ENCODE assay signal across 16 cellular contexts in the genomic region with DNA sequence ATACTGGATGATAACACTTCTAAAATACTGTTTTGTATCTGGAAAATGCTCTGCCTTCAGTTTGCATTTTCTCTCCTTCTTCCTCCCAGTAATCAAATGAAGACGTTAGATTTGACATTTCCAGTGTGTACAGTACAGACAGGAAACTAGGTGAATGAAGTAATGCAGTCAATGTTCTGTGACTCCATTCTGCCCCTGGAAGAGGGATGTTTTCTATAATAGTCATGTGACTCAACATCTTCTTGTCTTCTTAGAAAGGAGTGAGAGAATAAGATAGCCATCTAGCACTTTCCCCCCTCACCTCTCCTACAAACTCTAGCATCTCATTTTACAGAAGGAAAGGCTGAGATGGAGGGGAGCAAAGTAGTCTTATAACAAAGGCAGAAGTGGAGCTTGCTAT.
A peak's percentile ranks its signal among the peaks of the same experiment; 100 is the strongest.
DNase-seq lines count a peak whose midpoint lies in the region; ATAC-seq and TF ChIP-seq lines count a peak whose summit lies in the region.
"Had no signal": no experiment of that assay in that cellular context is flagged by ENCODE, and none has a peak within 500 bp of the region (broad histone marks: within the 10 kb centered on the region; RNA-seq: fewer than 3 reads in every experiment).

No MANE protein-coding gene starts in this region.

- H2AFZ ChIP-seq in SK-N-SH (ENCODE audit: low read depth) (no peak overlapping the region), hepatocyte (no peak overlapping the region)

- H3K9me3 ChIP-seq in SK-N-SH (no peaks in the 10 kb centered on the region), hepatocyte (ENCODE audit: low read depth) (no peaks in the 10 kb centered on the region)

- H3K36me3 Mint-ChIP-seq in stimulated activated effector memory CD8-positive, alpha-beta T cell treated with anti-CD3 and anti-CD28 coated beads, Interleukin-12 subunit alpha, Interleukin-12 subunit beta, amount 100 ng/mL, for 72 hours: no peaks in the 10 kb centered on the region
- H3K36me3 Mint-ChIP-seq: WTC11 had no signal

- peaks cover 95% of the 10 kb centered on the region for H3K79me2 ChIP-seq in SK-N-SH (ENCODE audit: insufficient read depth)
- H3K79me2 ChIP-seq in hepatocyte: peaks cover 8% of the 10 kb centered on the region

- H3K4me2 ChIP-seq in SK-N-SH (peak overlapping the region; percentile 36), hepatocyte (no peak overlapping the region)

- H4K20me1 ChIP-seq in SK-N-SH (ENCODE audit: insufficient read depth): peaks cover 58% of the 10 kb centered on the region
- H4K20me1 ChIP-seq in hepatocyte (ENCODE audit: insufficient read depth, poor library complexity, severe bottlenecking): no peaks in the 10 kb centered on the region

- no peaks in the 10 kb centered on the region for H3K9me3 Mint-ChIP-seq in stimulated activated effector memory CD8-positive, alpha-beta T cell treated with anti-CD3 and anti-CD28 coated beads, Interleukin-12 subunit alpha, Interleukin-12 subunit beta, amount 100 ng/mL, for 72 hours
- H3K9me3 Mint-ChIP-seq: WTC11 had no signal

- peak; percentile 14 for DNase-seq in AG20443 (ENCODE audit: low spot score)
- DNase-seq in SK-N-SH: no peak
- DNase-seq in hepatocyte (ENCODE audit: low spot score): no peak
- DNase-seq in activated T-cell treated with anti-CD3 and anti-CD28 coated beads, Interleukin-2, amount 50 U/mL, for 48 hours: no peak
- DNase-seq in stimulated activated effector memory CD8-positive, alpha-beta T cell treated with anti-CD3 and anti-CD28 coated beads, Interleukin-12 subunit alpha, Interleukin-12 subunit beta, amount 100 ng/mL, for 72 hours (ENCODE audit: low spot score in 2 of 2): no peak
- DNase-seq: DMS 273 treated with DMSO at 0.1 percent for 48 hours; effector CD4-positive, alpha-beta T cell; foreskin keratinocyte; NCI-H187 treated with DMSO at 0.1 percent for 48 hours; NCI-H524 treated with DMSO at 0.1 percent for 48 hours; SW 1271 had no signal

- POLR2A ChIA-PET in SK-N-SH (lab: Yijun Ruan, JAX): no interaction called here

- CTCF ChIA-PET in SK-N-SH (lab: Yijun Ruan, JAX): no interaction called here

- H3K27ac Mint-ChIP-seq in stimulated activated effector memory CD8-positive, alpha-beta T cell treated with anti-CD3 and anti-CD28 coated beads, Interleukin-12 subunit alpha, Interleukin-12 subunit beta, amount 100 ng/mL, for 72 hours: no peak overlapping the region
- H3K27ac Mint-ChIP-seq: progenitor cell of endocrine pancreas, WTC11 had no signal

- H3K4me3 Mint-ChIP-seq in stimulated activated effector memory CD8-positive, alpha-beta T cell treated with anti-CD3 and anti-CD28 coated beads, Interleukin-12 subunit alpha, Interleukin-12 subunit beta, amount 100 ng/mL, for 72 hours: no peak overlapping the region
- H3K4me3 Mint-ChIP-seq: WTC11 had no signal

- H3K4me3 ChIP-seq in SK-N-SH (ENCODE audit: low read depth in 2 of 2, low read length in 1 of 2) (no peak overlapping the region), hepatocyte (no peak overlapping the region), skin epidermis (no peak overlapping the region)

- no peak for TF ChIP-seq RAD21 in SK-N-SH (IDR thresholded peaks at IDR 0.05; ENCODE audit: low read length)

- no peaks in the 10 kb centered on the region for H3K4me1 Mint-ChIP-seq in stimulated activated effector memory CD8-positive, alpha-beta T cell treated with anti-CD3 and anti-CD28 coated beads, Interleukin-12 subunit alpha, Interleukin-12 subunit beta, amount 100 ng/mL, for 72 hours
- H3K4me1 Mint-ChIP-seq: WTC11 had no signal

- H3K36me3 ChIP-seq in SK-N-SH (replicated peaks in 1 of 2; ENCODE audit: control insufficient read depth in 1 of 2, insufficient read depth in 2 of 2, low read length in 1 of 2) (peaks cover 13 to 43% of the 10 kb centered on the region in 2 experiments), hepatocyte (replicated peaks; ENCODE audit: insufficient read depth, low read depth) (no peaks in the 10 kb centered on the region)

- no peak for TF ChIP-seq CTCF in SK-N-SH (IDR thresholded peaks at IDR 0.05)
- TF ChIP-seq CTCF in hepatocyte (IDR thresholded peaks at IDR 0.05; ENCODE audit: poor library complexity): no peak

- ATAC-seq in GM21447 (IDR thresholded peaks at IDR 0.05; ENCODE audit: unreplicated experiment): no peak
- ATAC-seq in HG03565 (IDR thresholded peaks at IDR 0.05; ENCODE audit: unreplicated experiment): no peak
- no peak for ATAC-seq in stimulated activated effector memory CD8-positive, alpha-beta T cell treated with anti-CD3 and anti-CD28 coated beads, Interleukin-12 subunit alpha, Interleukin-12 subunit beta, amount 100 ng/mL, for 72 hours
- ATAC-seq: foreskin keratinocyte, WTC11 had no signal

- H3K27ac ChIP-seq in SK-N-SH (ENCODE audit: low read depth in 2 of 2, low read length in 1 of 2) (peak overlapping the region; percentile 47 to 77), hepatocyte (peak overlapping the region; percentile 35), skin epidermis (peak overlapping the region in 12 of 21 experiments; percentile 10 to 73 (median 46))
- H3K27ac ChIP-seq: foreskin keratinocyte had no signal

- H3K9ac ChIP-seq in SK-N-SH: no peak overlapping the region

- no peak for TF ChIP-seq EP300 in SK-N-SH (IDR thresholded peaks at IDR 0.05; ENCODE audit: borderline replicate concordance in 1 of 2, low read depth in 1 of 2, low read length in 1 of 2)

- H3K9me2 ChIP-seq in SK-N-SH (no peaks in the 10 kb centered on the region), hepatocyte (replicated peaks; ENCODE audit: insufficient read depth) (no peaks in the 10 kb centered on the region)

- no peaks in the 10 kb centered on the region for H3K27me3 ChIP-seq in SK-N-SH (ENCODE audit: insufficient read depth)
- H3K27me3 ChIP-seq in hepatocyte: no peaks in the 10 kb centered on the region
- H3K27me3 ChIP-seq: foreskin keratinocyte had no signal

- WGBS in SK-N-SH (ENCODE audit: low lambda C conversion rate): 11% methylated on average over 1 of the region's 1 CpG
- 77% methylated on average over 1 of the region's 1 CpG for WGBS in hepatocyte (ENCODE audit: low lambda C conversion rate, missing lambda C conversion rate)

- H3F3A ChIP-seq in SK-N-SH (replicated peaks; ENCODE audit: insufficient read depth): peaks cover 4% of the 10 kb centered on the region

- H3K4me1 ChIP-seq in SK-N-SH (ENCODE audit: control insufficient read depth in 1 of 2, insufficient read depth in 2 of 2, low read depth in 1 of 2, low read length in 1 of 2): peaks cover 26 to 28% of the 10 kb centered on the region in 2 experiments
- H3K4me1 ChIP-seq in hepatocyte (ENCODE audit: insufficient read depth): peaks cover 20% of the 10 kb centered on the region
- H3K4me1 ChIP-seq: foreskin keratinocyte had no signal

TF ChIP-seq in SK-N-SH, 30 proteins besides CTCF, POLR2A, EP300 and RAD21:
- TF ChIP-seq, protein P1, sequence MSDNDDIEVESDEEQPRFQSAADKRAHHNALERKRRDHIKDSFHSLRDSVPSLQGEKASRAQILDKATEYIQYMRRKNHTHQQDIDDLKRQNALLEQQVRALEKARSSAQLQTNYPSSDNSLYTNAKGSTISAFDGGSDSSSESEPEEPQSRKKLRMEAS (IDR thresholded peaks at IDR 0.05; ENCODE audit: low read depth): no peak
- TF ChIP-seq, protein P2, sequence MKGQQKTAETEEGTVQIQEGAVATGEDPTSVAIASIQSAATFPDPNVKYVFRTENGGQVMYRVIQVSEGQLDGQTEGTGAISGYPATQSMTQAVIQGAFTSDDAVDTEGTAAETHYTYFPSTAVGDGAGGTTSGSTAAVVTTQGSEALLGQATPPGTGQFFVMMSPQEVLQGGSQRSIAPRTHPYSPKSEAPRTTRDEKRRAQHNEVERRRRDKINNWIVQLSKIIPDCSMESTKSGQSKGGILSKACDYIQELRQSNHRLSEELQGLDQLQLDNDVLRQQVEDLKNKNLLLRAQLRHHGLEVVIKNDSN (IDR thresholded peaks at IDR 0.05; ENCODE audit: borderline replicate concordance, low read depth): peak; percentile 69; the same call in 1 of the 2 replicates
- 0 out of 2 replicates have a peak, but pooled peaks have one; percentile 22 for TF ChIP-seq TCF12 (IDR thresholded peaks at IDR 0.05)
- TF ChIP-seq, protein P3, sequence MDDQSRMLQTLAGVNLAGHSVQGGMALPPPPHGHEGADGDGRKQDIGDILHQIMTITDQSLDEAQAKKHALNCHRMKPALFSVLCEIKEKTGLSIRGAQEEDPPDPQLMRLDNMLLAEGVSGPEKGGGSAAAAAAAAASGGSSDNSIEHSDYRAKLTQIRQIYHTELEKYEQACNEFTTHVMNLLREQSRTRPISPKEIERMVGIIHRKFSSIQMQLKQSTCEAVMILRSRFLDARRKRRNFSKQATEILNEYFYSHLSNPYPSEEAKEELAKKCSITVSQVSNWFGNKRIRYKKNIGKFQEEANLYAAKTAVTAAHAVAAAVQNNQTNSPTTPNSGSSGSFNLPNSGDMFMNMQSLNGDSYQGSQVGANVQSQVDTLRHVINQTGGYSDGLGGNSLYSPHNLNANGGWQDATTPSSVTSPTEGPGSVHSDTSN (IDR thresholded peaks at IDR 0.05): peak; percentile 16; the same call in 1 of the 2 replicates
